9 cellular contexts compared by ENCODE assay signal in genomic region chr6:83860347-83860731, GRCh38. TPM values are rescaled to one million over a fixed set of nuclear protein-coding genes. Genes with fewer than 3 reads are reported as not detected.
DNase-seq lines count a peak whose midpoint lies in the region; ATAC-seq, FAIRE-seq and TF ChIP-seq lines count a peak whose summit lies in the region.
"Had no signal": no experiment of that assay in that cellular context is flagged by ENCODE, and none has a peak within 500 bp of the region (broad histone marks: within the 10 kb centered on the region; RNA-seq: fewer than 3 reads in every experiment).

No MANE protein-coding gene starts in this region.

- CTCF ChIA-PET in activated CD4-positive, alpha-beta memory T cell treated with anti-CD3 and anti-CD28 coated beads, Interleukin-2, amount 10 ng/mL, durations not matched to agents 7 days and 5 days (lab: Charles Lee), result interaction anchor here (1.1 to 2.9 kb wide), 5 partner anchors 10 to 795 kb away, joined by 3 to 20 read pairs (median 7); partner anchors contain the start of gene CEP162

- no peak for ATAC-seq in left cardiac atrium

- H3K27me3 Mint-ChIP-seq in activated CD4-positive, alpha-beta memory T cell treated with anti-CD3 and anti-CD28 coated beads, Interleukin-2, amount 10 ng/mL, durations not matched to agents 7 days and 5 days, result peaks cover 6% of the 10 kb centered on the region

- no peak for TF ChIP-seq POLR2A in transverse colon (IDR thresholded peaks at IDR 0.05)

- no peak for DNase-seq in left ventricle myocardium inferior
- DNase-seq in left cardiac atrium, result no peak
- no peak for DNase-seq in activated CD4-positive, alpha-beta memory T cell treated with anti-CD3 and anti-CD28 coated beads, Interleukin-2, amount 10 ng/mL, durations not matched to agents 7 days and 5 days
- no peak for DNase-seq in kidney
- no peak for DNase-seq in transverse colon
- DNase-seq in NCI-H2227 (lab: John Stamatoyannopoulos, UW; ENCODE audit: unreplicated experiment), result no peak
- DNase-seq in NCI-H748 (lab: John Stamatoyannopoulos, UW; ENCODE audit: unreplicated experiment), result no peak
- DNase-seq in dermis blood vessel endothelial cell, result no peak

- POLR2A ChIA-PET in activated CD4-positive, alpha-beta memory T cell treated with anti-CD3 and anti-CD28 coated beads, Interleukin-2, amount 10 ng/mL, durations not matched to agents 7 days and 5 days (lab: Charles Lee), result interaction anchor here (0.6 to 1.9 kb wide), 3 partner anchors 10 to 1810 kb away, joined by 3 to 6 read pairs (median 3); no protein-coding TSS in a partner anchor

- H3K9ac ChIP-seq in kidney (ENCODE audit: low read length in 2 of 2), result peak overlapping the region in 1 of 2 donors; percentile 88

- TF ChIP-seq EP300 in transverse colon (IDR thresholded peaks at IDR 0.05; ENCODE audit: low read depth), result no peak

- H3K4me3 Mint-ChIP-seq in activated CD4-positive, alpha-beta memory T cell treated with anti-CD3 and anti-CD28 coated beads, Interleukin-2, amount 10 ng/mL, durations not matched to agents 7 days and 5 days, result peak overlapping the region; percentile 100

- H3K4me1 ChIP-seq in left ventricle myocardium inferior, result peaks cover 27% of the 10 kb centered on the region
- peaks cover 0 to 5% of the 10 kb centered on the region in 2 donors for H3K4me1 ChIP-seq in kidney (ENCODE audit: control insufficient read depth in 1 of 2, insufficient read depth in 1 of 2, low read depth in 1 of 2, low read length in 2 of 2)
- peaks cover 12 to 22% (median 16%) of the 10 kb centered on the region in 4 donors for H3K4me1 ChIP-seq in transverse colon

- TF ChIP-seq CTCF in left ventricle myocardium inferior (IDR thresholded peaks at IDR 0.05; ENCODE audit: borderline replicate concordance) (no peak), kidney (IDR thresholded peaks at IDR 0.05; ENCODE audit: borderline replicate concordance, extremely low read depth, insufficient read depth) (no peak), transverse colon (IDR thresholded peaks at IDR 0.05) (no peak)

- WGBS in transverse colon (ENCODE audit: low coverage in 1 of 2), 2 donors, result 5 to 17% methylated on average over 6 of the region's 6 CpGs

- no peaks in the 10 kb centered on the region for H3K9me3 Mint-ChIP-seq in activated CD4-positive, alpha-beta memory T cell treated with anti-CD3 and anti-CD28 coated beads, Interleukin-2, amount 10 ng/mL, durations not matched to agents 7 days and 5 days

- no peak for FAIRE-seq in kidney (lab: Jason Lieb, UNC)

- intact Hi-C loops in left ventricle myocardium inferior (cut with micrococcal nuclease), result no loop called here
- intact Hi-C loops in left cardiac atrium (cut with DNase I), result no loop called here
- intact Hi-C loops in kidney (cut with DNase I), result no loop called here
- intact Hi-C loops in transverse colon (cut with DNase I; ENCODE audit: low total_unique reads), result no loop called here

- H3K27me3 ChIP-seq in left ventricle myocardium inferior (ENCODE audit: low read depth) (peaks cover 5% of the 10 kb centered on the region), transverse colon (peaks cover 2% of the 10 kb centered on the region)

- H3K4me1 Mint-ChIP-seq in activated CD4-positive, alpha-beta memory T cell treated with anti-CD3 and anti-CD28 coated beads, Interleukin-2, amount 10 ng/mL, durations not matched to agents 7 days and 5 days, result peaks cover 28% of the 10 kb centered on the region

- H3K36me3 ChIP-seq in left ventricle myocardium inferior (peaks cover 13% of the 10 kb centered on the region), kidney (ENCODE audit: control insufficient read depth in 1 of 2, insufficient read depth in 2 of 2, low read length in 2 of 2) (peaks cover 0 to 6% of the 10 kb centered on the region in 2 donors), transverse colon (peaks cover 0 to 10% (median 4%) of the 10 kb centered on the region in 4 donors)

- in situ Hi-C loops in transverse colon (cut with MboI; ENCODE audit: low pct_ligation_motif_present in 1 of 4, low pct_unique_long_range_greater_than_20kb in 1 of 4, low sequenced_read_pairs in 3 of 4), result no loop called here

- H3K27ac ChIP-seq in left ventricle myocardium inferior (replicated peaks) (peak overlapping the region; percentile 91), kidney (ENCODE audit: low read depth in 2 of 2, low read length in 2 of 2) (peak overlapping the region in 1 of 2 donors; percentile 68), transverse colon (peak overlapping the region; percentile 82 to 94 (median 92))

- peaks cover 14% of the 10 kb centered on the region for H3K36me3 Mint-ChIP-seq in activated CD4-positive, alpha-beta memory T cell treated with anti-CD3 and anti-CD28 coated beads, Interleukin-2, amount 10 ng/mL, durations not matched to agents 7 days and 5 days (ENCODE audit: low read depth)

- peak overlapping the region; percentile 87 for H3K4me3 ChIP-seq in left ventricle myocardium inferior
- H3K4me3 ChIP-seq in kidney (ENCODE audit: low read length in 2 of 2), result peak overlapping the region; percentile 83 to 96
- peak overlapping the region; percentile 71 to 98 (median 84) for H3K4me3 ChIP-seq in transverse colon

- H3K9me3 ChIP-seq in left ventricle myocardium inferior (replicated peaks), result no peaks in the 10 kb centered on the region
- no peaks in the 10 kb centered on the region for H3K9me3 ChIP-seq in kidney (ENCODE audit: control insufficient read depth in 1 of 2, low read length in 2 of 2)
- H3K9me3 ChIP-seq in transverse colon, result no peaks in the 10 kb centered on the region

- H3K27ac Mint-ChIP-seq in activated CD4-positive, alpha-beta memory T cell treated with anti-CD3 and anti-CD28 coated beads, Interleukin-2, amount 10 ng/mL, durations not matched to agents 7 days and 5 days, result peak overlapping the region; percentile 79

RNA-seq across cellular contexts. Expression of gene CYB5R4, which starts 0.8 kb away (rescaled TPM):
- 14.5 TPM for total RNA-seq in left ventricle myocardium inferior
- 10 to 100 TPM; 15.3 to 15.8 TPM for total RNA-seq in left cardiac atrium
- total RNA-seq in activated CD4-positive, alpha-beta memory T cell treated with anti-CD3 and anti-CD28 coated beads, Interleukin-2, amount 10 ng/mL, durations not matched to agents 7 days and 5 days, result 10 to 100 TPM; 36.0 to 36.1 TPM
- 18.7 TPM for total RNA-seq in kidney
- polyA plus RNA-seq in kidney (ENCODE audit: insufficient read depth, low read depth, low replicate concordance), result 8.0 TPM
- total RNA-seq in transverse colon, result 10 to 100 TPM in 1 of 4 donors, 1 to 10 TPM in 3; 6.0 to 10.5 (median 8.4) TPM
- total RNA-seq in dermis blood vessel endothelial cell, result 2.9 and 13.7 TPM in 2 replicates

RNA-seq across cellular contexts. Expression of gene RIPPLY2, which starts 7.2 kb away (rescaled TPM):
- total RNA-seq in left ventricle myocardium inferior (not detected), left cardiac atrium (not detected), kidney (0.38 TPM), transverse colon (not detected), dermis blood vessel endothelial cell (0.42 TPM in 1 of 2 replicates, not detected in the other)
- not detected for total RNA-seq in activated CD4-positive, alpha-beta memory T cell treated with anti-CD3 and anti-CD28 coated beads, Interleukin-2, amount 10 ng/mL, durations not matched to agents 7 days and 5 days
- polyA plus RNA-seq in kidney (ENCODE audit: insufficient read depth, low read depth, low replicate concordance), result not detected
- total RNA-seq: glomerular endothelial cell had no signal
